1 cellular context compared by ENCODE assay signal in genomic region chr20:49519777-49520359, GRCh38.
TF ChIP-seq lines count a peak whose summit lies in the region.

No MANE protein-coding gene starts in this region.

TF ChIP-seq in HepG2, 621 proteins besides CTCF, POLR2A, EP300 and RAD21:
- TF ChIP-seq ZFP90 (CRISPR knock-in tag; IDR thresholded peaks at IDR 0.05; ENCODE audit: borderline replicate concordance) (0 out of 2 replicates have a peak, but pooled peaks have one; percentile 42), ZNF317 (CRISPR knock-in tag; IDR thresholded peaks at IDR 0.05) (no peak), NR2F2 (IDR thresholded peaks at IDR 0.05; ENCODE audit: borderline replicate concordance, low read depth) (no peak), ATF1 (CRISPR knock-in tag; IDR thresholded peaks at IDR 0.05) (no peak)
